ENCODE assay signal across 25 cellular contexts in the genomic region with DNA sequence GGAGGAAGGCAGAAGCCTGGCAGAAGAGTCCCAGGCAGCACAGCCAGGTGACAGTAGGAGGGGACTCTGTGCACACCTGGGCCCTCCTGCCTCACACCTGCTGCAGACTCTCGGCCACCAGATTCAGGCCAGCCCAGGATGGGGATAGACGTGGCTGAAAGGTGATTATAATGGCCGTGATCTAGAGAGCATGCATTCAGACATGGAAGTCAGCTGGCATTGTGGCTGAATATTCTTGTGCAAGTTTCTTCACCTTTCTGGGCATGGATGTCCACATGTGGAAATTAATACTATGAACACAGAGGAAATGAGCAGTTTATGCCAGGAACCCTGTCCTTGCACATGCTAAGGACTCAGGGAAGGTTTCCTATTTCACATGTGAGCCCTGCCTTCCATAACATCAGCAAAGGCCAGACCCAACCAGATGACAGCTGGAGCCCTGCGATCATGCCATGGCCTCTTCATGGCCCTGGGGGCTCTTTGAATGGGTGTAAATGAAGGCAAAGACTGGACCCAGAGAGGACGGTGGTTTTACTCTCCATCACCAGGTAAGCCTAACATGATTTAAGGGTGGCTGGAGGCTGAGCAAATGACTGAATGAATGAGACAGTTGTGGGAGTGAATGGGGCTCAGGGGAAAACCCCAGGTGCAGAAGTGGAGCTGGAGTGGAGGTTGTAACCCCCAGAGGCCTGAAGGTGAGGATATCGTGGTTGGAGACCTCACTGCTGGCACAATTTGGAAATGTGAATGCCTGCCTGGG. TPM values are rescaled to one million over a fixed set of nuclear protein-coding genes. Genes with fewer than 3 reads are reported as not detected.
"Had no signal": no experiment of that assay in that cellular context is flagged by ENCODE, and none has a peak within 500 bp of the region (broad histone marks: within the 10 kb centered on the region; RNA-seq: fewer than 3 reads in every experiment).

No MANE protein-coding gene starts in this region.

- DNase-seq: activated B cell treated with CpG ODN at 0.5 μM for 24 hours; activated CD4-positive, alpha-beta T cell treated with anti-CD3 and anti-CD28 coated beads for 1 hour; activated CD4-positive, alpha-beta T cell treated with anti-CD3 and anti-CD28 coated beads, Interleukin-2, amount 10 ng/mL, durations not matched to agents 24 days and 14 days; activated CD4-positive, alpha-beta T cell treated with anti-CD3 and anti-CD28 coated beads, Interleukin-2, amount 50 U/mL, for 48 hours; activated gamma-delta T cell; activated naive CD4-positive, alpha-beta T cell treated with anti-CD3 and anti-CD28 coated beads for 36 hours; activated T-cell treated with anti-CD3 and anti-CD28 coated beads for 4 hours; amygdala; KBM-7; NCI-H1048; NCI-H1694; NCI-H2029 treated with DMSO at 0.1 percent for 48 hours; NCI-H2227 treated with DMSO at 0.1 percent for 48 hours; NCI-H446 treated with DMSO at 0.1 percent for 48 hours; NCI-H526 treated with DMSO at 0.1 percent for 48 hours; NCI-H82; T-helper 2 cell; T1000 had no signal

- ATAC-seq: activated T-helper 17 cell treated with anti-CD3 and anti-CD28 coated beads, Interleukin-2, amount 50 U/mL, for 72 hours; Right ventricle myocardium inferior; T-cell had no signal

- H3K4me3 ChIP-seq: SK-N-MC had no signal

- H3K27ac ChIP-seq: SK-N-MC had no signal

RNA-seq across cellular contexts. Expression of a gene that starts 2.7 kb away (rescaled TPM):
- total RNA-seq: activated B cell treated with CpG ODN at 0.5 μM for 24 hours; activated CD4-positive, alpha-beta T cell treated with anti-CD3 and anti-CD28 coated beads, Interleukin-2, amount 10 ng/mL, durations not matched to agents 24 days and 14 days; activated naive CD4-positive, alpha-beta T cell treated with anti-CD3 and anti-CD28 coated beads for 36 hours; activated T-helper 17 cell treated with anti-CD3 and anti-CD28 coated beads, Interleukin-2, amount 50 U/mL, for 72 hours; astrocyte; LHCN-M2; OCI-LY7; Right ventricle myocardium inferior; T-cell had no signal

RNA-seq across cellular contexts. Expression of a gene that starts 40.9 kb away (rescaled TPM):
- total RNA-seq: activated naive CD4-positive, alpha-beta T cell treated with anti-CD3 and anti-CD28 coated beads for 36 hours had no signal
